ENCODE assay signal across 8 cellular contexts in the genomic region with DNA sequence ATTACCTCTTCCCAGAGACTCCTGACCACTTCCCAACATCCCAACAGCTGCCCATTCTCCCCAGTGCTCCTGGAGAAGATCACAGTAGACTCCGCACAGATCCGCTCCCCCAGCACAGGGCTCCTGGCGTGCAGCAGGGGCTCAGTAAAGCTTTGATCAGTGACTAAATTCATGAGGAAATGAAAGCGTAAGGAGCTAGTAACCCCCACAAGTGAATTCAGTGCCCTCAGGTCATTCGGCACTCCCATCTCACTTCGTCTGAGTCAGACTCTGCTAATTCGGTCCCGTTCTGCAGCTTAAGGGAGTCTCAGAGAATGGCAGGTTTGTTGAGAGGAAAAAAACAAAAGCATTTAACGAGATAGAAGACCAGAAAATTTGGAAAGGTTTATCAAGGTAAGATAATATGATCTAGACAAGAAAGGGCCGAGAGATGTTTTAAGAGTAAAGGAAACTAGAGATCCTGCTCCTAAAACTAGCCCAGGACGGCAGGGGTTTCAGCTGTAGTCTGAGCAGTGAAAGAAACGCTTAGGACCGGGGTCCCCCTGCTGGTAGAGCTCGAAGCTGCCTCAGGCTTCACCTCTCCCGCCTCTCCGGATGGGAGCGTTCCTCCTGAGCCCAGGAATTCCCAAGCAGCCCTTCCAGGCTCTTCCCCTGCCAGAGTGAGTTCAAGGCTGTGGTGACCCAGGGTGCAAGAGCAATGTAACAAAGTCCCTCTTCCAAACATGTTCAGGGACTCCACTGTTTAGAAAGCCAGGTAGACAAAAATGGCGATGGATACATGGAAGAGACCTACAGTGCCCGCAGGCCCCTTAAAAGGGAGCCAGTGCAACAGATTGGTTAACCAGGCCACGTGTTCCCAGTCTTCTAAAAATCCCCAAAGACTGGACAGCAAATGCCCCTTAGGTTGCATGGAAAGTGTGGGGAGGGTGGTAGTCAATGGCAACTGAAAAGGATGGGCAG.
DNase-seq lines count a peak whose midpoint lies in the region; ATAC-seq and TF ChIP-seq lines count a peak whose summit lies in the region.

No MANE protein-coding gene starts in this region.

- no peaks in the 10 kb centered on the region for H3K27me3 ChIP-seq in smooth muscle cell (ENCODE audit: low read depth)

- no peaks in the 10 kb centered on the region for H4K20me1 ChIP-seq in smooth muscle cell (ENCODE audit: low read depth)

- H3K36me3 ChIP-seq in smooth muscle cell (ENCODE audit: low read depth), result no peaks in the 10 kb centered on the region

- TF ChIP-seq CTCF in smooth muscle cell (IDR thresholded peaks at IDR 0.05; ENCODE audit: borderline replicate concordance, insufficient read depth, poor library complexity, severe bottlenecking), result peak; percentile 75

- H3K4me3 ChIP-seq in smooth muscle cell, result peak overlapping the region; percentile 47

- H3K9me3 ChIP-seq in smooth muscle cell (replicated peaks; ENCODE audit: low read depth), result no peaks in the 10 kb centered on the region

- DNase-seq in DMS53 (lab: John Stamatoyannopoulos, UW) (peak; percentile 75), NCI-H82 (lab: John Stamatoyannopoulos, UW) (peak; percentile 86), T47D (ENCODE audit: low read depth in 1 of 2, low spot score in 1 of 2) (peak; percentile 27 to 69), iPS-NIHi11 (ENCODE audit: low spot score) (peak; percentile 88), smooth muscle cell (lab: John Stamatoyannopoulos, UW; ENCODE audit: unreplicated experiment) (peak; percentile 11), DMS79 (lab: John Stamatoyannopoulos, UW) (no peak)

- no peaks in the 10 kb centered on the region for H3K4me1 ChIP-seq in smooth muscle cell (ENCODE audit: low read depth)

- H3K9ac ChIP-seq in smooth muscle cell (ENCODE audit: low read depth), result no peak overlapping the region

- H3K27ac ChIP-seq in smooth muscle cell (ENCODE audit: low read depth), result no peak overlapping the region

- WGBS in smooth muscle cell (ENCODE audit: low lambda C conversion rate), result 18% methylated on average over 20 of the region's 20 CpGs

- peak; percentile 79 for ATAC-seq in GM19324 (IDR thresholded peaks at IDR 0.05; ENCODE audit: low FRiP score, unreplicated experiment)
- peak; percentile 92 for ATAC-seq in HG03432 (IDR thresholded peaks at IDR 0.05; ENCODE audit: unreplicated experiment)

- in situ Hi-C loops in T47D (cut with HindIII; ENCODE audit: low pct_unique_long_range_greater_than_20kb, low sequenced_read_pairs), result no loop called here

- peak overlapping the region; percentile 45 for H2AFZ ChIP-seq in smooth muscle cell (ENCODE audit: low read depth)

- H3K79me2 ChIP-seq in smooth muscle cell (ENCODE audit: low read depth), result no peaks in the 10 kb centered on the region

- no peaks in the 10 kb centered on the region for H3F3A ChIP-seq in smooth muscle cell (ENCODE audit: low read depth)

- H3K4me2 ChIP-seq in smooth muscle cell, result peak overlapping the region; percentile 84
